ENCODE assay signal across 27 cellular contexts in genomic region chr7:28231181-28231580, GRCh38.
"Had no signal": no experiment of that assay in that cellular context is flagged by ENCODE, and none has a peak within 500 bp of the region (broad histone marks: within the 10 kb centered on the region; RNA-seq: fewer than 3 reads in every experiment).

No MANE protein-coding gene starts in this region.

- H3K27ac Mint-ChIP-seq: naive thymus-derived CD4-positive, alpha-beta T cell; natural killer cell; nephron; stimulated activated memory B cell treated with anti-CD40 and anti-IgM and Interleukin-4, amounts not matched to agents 10 μg/mL and 1 μg/mL and 100 μg/mL, for 72 hours; stimulated activated naive CD8-positive, alpha-beta T cell treated with anti-CD3 and anti-CD28 coated beads, Interleukin-15, amount 100 ng/mL, for 72 hours; type B pancreatic cell had no signal

- ATAC-seq: naive thymus-derived CD4-positive, alpha-beta T cell; natural killer cell; pancreas; psoas muscle; right cardiac atrium; right lobe of liver; stimulated activated memory B cell treated with anti-CD40 and anti-IgM and Interleukin-4, amounts not matched to agents 10 μg/mL and 1 μg/mL and 100 μg/mL, for 72 hours; stimulated activated naive CD8-positive, alpha-beta T cell treated with anti-CD3 and anti-CD28 coated beads, Interleukin-15, amount 100 ng/mL, for 72 hours; stimulated activated naive CD8-positive, alpha-beta T cell treated with anti-CD3 and anti-CD28 coated beads, Interleukin-15, Interleukin-2, amounts not matched to agents 100 U/mL and 50 U/mL, for 24 hours; upper lobe of right lung had no signal

- H3K9me3 ChIP-seq: neutrophil, pancreas, psoas muscle, right lobe of liver, sigmoid colon, suprapubic skin, testis, tibial artery, transverse colon, upper lobe of right lung, uterus had no signal

- H3K27me3 ChIP-seq: neutrophil, pancreas, right lobe of liver, sigmoid colon, suprapubic skin, testis, tibial artery, transverse colon, upper lobe of right lung, uterus had no signal

- H3K4me3 ChIP-seq: pancreas, psoas muscle, right lobe of liver, sigmoid colon, suprapubic skin, testis, tibial artery, transverse colon, upper lobe of right lung, uterus had no signal

- DNase-seq: naive thymus-derived CD4-positive, alpha-beta T cell; natural killer cell; nucleus accumbens; pancreas; psoas muscle; right cardiac atrium; right lobe of liver; sigmoid colon; small intestine; stimulated activated CD4-positive, alpha-beta T cell treated with anti-CD3 and anti-CD28 coated beads, Interleukin-15, amount 100 ng/mL, for 24 hours; stimulated activated CD4-positive, alpha-beta T cell treated with anti-CD3 and anti-CD28 coated beads, Interleukin-2, amount 100 ng/mL, for 24 hours; stimulated activated CD4-positive, alpha-beta T cell treated with anti-CD3 and anti-CD28 coated beads, Interleukin-2, amount 100 ng/mL, for 48 hours; stimulated activated CD4-positive, alpha-beta T cell treated with anti-CD3 and anti-CD28 coated beads, Interleukin-4, amount 100 ng/mL, for 24 hours; stimulated activated naive CD4-positive, alpha-beta T cell; stimulated activated naive CD8-positive, alpha-beta T cell treated with anti-CD3 and anti-CD28 coated beads, Interleukin-15, amount 100 ng/mL, for 72 hours; stimulated activated naive CD8-positive, alpha-beta T cell treated with anti-CD3 and anti-CD28 coated beads, Interleukin-15, Interleukin-2, amounts not matched to agents 100 U/mL and 50 U/mL, for 24 hours; substantia nigra; testis; tibial artery; transverse colon; upper lobe of right lung; uterus had no signal

- H3K9me3 Mint-ChIP-seq: natural killer cell; nephron; stimulated activated memory B cell treated with anti-CD40 and anti-IgM and Interleukin-4, amounts not matched to agents 10 μg/mL and 1 μg/mL and 100 μg/mL, for 72 hours had no signal

- H3K27ac ChIP-seq: neutrophil, pancreas, psoas muscle, right lobe of liver, sigmoid colon, suprapubic skin, testis, tibial artery, transverse colon, upper lobe of right lung, uterus had no signal

- H3K36me3 Mint-ChIP-seq: natural killer cell; stimulated activated memory B cell treated with anti-CD40 and anti-IgM and Interleukin-4, amounts not matched to agents 10 μg/mL and 1 μg/mL and 100 μg/mL, for 72 hours; type B pancreatic cell had no signal

- H3K27me3 Mint-ChIP-seq: stimulated activated memory B cell treated with anti-CD40 and anti-IgM and Interleukin-4, amounts not matched to agents 10 μg/mL and 1 μg/mL and 100 μg/mL, for 72 hours had no signal

- H3K4me3 Mint-ChIP-seq: naive thymus-derived CD4-positive, alpha-beta T cell; natural killer cell; nephron; stimulated activated memory B cell treated with anti-CD40 and anti-IgM and Interleukin-4, amounts not matched to agents 10 μg/mL and 1 μg/mL and 100 μg/mL, for 72 hours; stimulated activated naive CD8-positive, alpha-beta T cell treated with anti-CD3 and anti-CD28 coated beads, Interleukin-15, amount 100 ng/mL, for 72 hours; type B pancreatic cell had no signal

- H3K4me1 ChIP-seq: pancreas, psoas muscle, sigmoid colon, suprapubic skin, testis, tibial artery, transverse colon, upper lobe of right lung, uterus had no signal

- H3K4me1 Mint-ChIP-seq: nephron; stimulated activated naive CD8-positive, alpha-beta T cell treated with anti-CD3 and anti-CD28 coated beads, Interleukin-15, amount 100 ng/mL, for 72 hours had no signal

- H3K36me3 ChIP-seq: neutrophil, pancreas, right lobe of liver, sigmoid colon, suprapubic skin, tibial artery, transverse colon, upper lobe of right lung, uterus had no signal
